ENCODE assay signal across 9 cellular contexts in genomic region chrX:69179380-69179911, GRCh38.
A peak's percentile ranks its signal among the peaks of the same experiment; 100 is the strongest.
DNase-seq lines count a peak whose midpoint lies in the region; ATAC-seq, FAIRE-seq and TF ChIP-seq lines count a peak whose summit lies in the region.
"Had no signal": no experiment of that assay in that cellular context is flagged by ENCODE, and none has a peak within 500 bp of the region (broad histone marks: within the 10 kb centered on the region; RNA-seq: fewer than 3 reads in every experiment).

No MANE protein-coding gene starts in this region.

- TF ChIP-seq POLR2A in H54 (IDR thresholded peaks at IDR 0.05; ENCODE audit: low read depth, low read length), result no peak

- FAIRE-seq in H54 (lab: Jason Lieb, UNC), result no peak

- DNase-seq in DMS153 (lab: John Stamatoyannopoulos, UW), result peak; percentile 72
- peak; percentile 61 for DNase-seq in NCI-H2029 (lab: John Stamatoyannopoulos, UW)
- DNase-seq in amniotic epithelial cell (ENCODE audit: low read depth), result peak; percentile 13
- DNase-seq in medulla oblongata (ENCODE audit: extremely low spot score), result peak; percentile 2
- DNase-seq in activated CD8-positive, alpha-beta memory T cell treated with anti-CD3 and anti-CD28 coated beads, Interleukin-2, amount 50 U/mL, for 4 hours, result no peak
- no peak for DNase-seq in GM13977 (ENCODE audit: low spot score)
- DNase-seq in H54 (ENCODE audit: insufficient read length, low spot score), result no peak
- DNase-seq: stimulated activated CD4-positive, alpha-beta T cell treated with anti-CD3 and anti-CD28 coated beads, Interleukin-12 subunit alpha, Interleukin-12 subunit beta, amount 100 ng/mL, for 4 hours had no signal

- TF ChIP-seq CTCF in GM13977 (IDR thresholded peaks at IDR 0.05; ENCODE audit: extremely low read depth, insufficient read depth, missing control alignments), result no peak

- in situ Hi-C loops in GM13977 (cut with MboI; ENCODE audit: low pct_unique_long_range_greater_than_20kb, low sequenced_read_pairs, unreplicated experiment), result no loop called here

- ATAC-seq in HG03521 (IDR thresholded peaks at IDR 0.05; ENCODE audit: unreplicated experiment), result no peak

Comparison
In these comparisons a context has a peak if more than half of its experiments do, and no peak if none do; other contexts are left out.
1. DNase-seq: peak in DMS153 (single experiment), NCI-H2029 (single experiment), amniotic epithelial cell (single experiment) and medulla oblongata (single experiment); none in activated CD8-positive, alpha-beta memory T cell treated with anti-CD3 and anti-CD28 coated beads, Interleukin-2, amount 50 U/mL, for 4 hours (single experiment), GM13977 (single experiment) and H54 (single experiment).